5 cellular contexts compared by ENCODE assay signal in genomic region chr1:16749910-16750888, GRCh38. TPM values are rescaled to one million over a fixed set of nuclear protein-coding genes. Genes with fewer than 3 reads are reported as not detected.
"Had no signal": no experiment of that assay in that cellular context is flagged by ENCODE, and none has a peak within 500 bp of the region (broad histone marks: within the 10 kb centered on the region; RNA-seq: fewer than 3 reads in every experiment).

No MANE protein-coding gene starts in this region.

RNA-seq across cellular contexts. Expression of gene RNU1-4, which starts 9.9 kb away (rescaled TPM):
- polyA plus RNA-seq: adrenal gland, esophagus, small intestine, stomach, urinary bladder had no signal
